In genomic region chr16:4450921-4451619, GRCh38 we compare ENCODE assay signal across 1 cellular context.
A peak's percentile ranks its signal among the peaks of the same experiment; 100 is the strongest.
TF ChIP-seq lines count a peak whose summit lies in the region.

No MANE protein-coding gene starts in this region.

TF ChIP-seq in K562, 482 proteins besides CTCF, POLR2A, EP300 and RAD21 (continued from another document and continues in another):
- no peak for TF ChIP-seq ZNF609 (CRISPR knock-in tag; IDR thresholded peaks at IDR 0.05; ENCODE audit: borderline replicate concordance)
- no peak for TF ChIP-seq PHTF2 (CRISPR knock-in tag; IDR thresholded peaks at IDR 0.05)
- no peak for TF ChIP-seq TRIM25 (IDR thresholded peaks at IDR 0.05; ENCODE audit: borderline replicate concordance)
- TF ChIP-seq HBP1 (CRISPR knock-in tag; IDR thresholded peaks at IDR 0.05), result 0 out of 2 replicates have a peak, but pooled peaks have one; percentile 33
- no peak for TF ChIP-seq ZNF232 (CRISPR knock-in tag; IDR thresholded peaks at IDR 0.05)
- no peak for TF ChIP-seq PRDM10 (IDR thresholded peaks at IDR 0.05; ENCODE audit: partially characterized antibody)
- TF ChIP-seq ZKSCAN8 (CRISPR knock-in tag; IDR thresholded peaks at IDR 0.05), result peak; percentile 43; the same call in 1 of the 2 replicates
- TF ChIP-seq ZNF318 (IDR thresholded peaks at IDR 0.05; ENCODE audit: borderline replicate concordance in 1 of 2, low read depth in 1 of 2), result no peak
- TF ChIP-seq ZBTB9 (CRISPR knock-in tag; IDR thresholded peaks at IDR 0.05), result 0 out of 2 replicates have a peak, but pooled peaks have one; percentile 67
- TF ChIP-seq ID3 (CRISPR knock-in tag; IDR thresholded peaks at IDR 0.05), result no peak
- TF ChIP-seq ID3 (tag; IDR thresholded peaks at IDR 0.05), result no peak
- TF ChIP-seq ZNF511 (CRISPR knock-in tag; IDR thresholded peaks at IDR 0.05), result no peak
- TF ChIP-seq SMAD3 (CRISPR knock-in tag; conservative IDR thresholded peaks at IDR 0.05), result peak; percentile 89
- TF ChIP-seq BACH1 (tag; IDR thresholded peaks at IDR 0.05), result peak; percentile 88
- TF ChIP-seq ZNF184 (CRISPR knock-in tag; IDR thresholded peaks at IDR 0.05), result no peak
- TF ChIP-seq USF2 (CRISPR knock-in tag; IDR thresholded peaks at IDR 0.05), result no peak
- no peak for TF ChIP-seq SETDB1 (IDR thresholded peaks at IDR 0.05; ENCODE audit: low read length)
- 0 out of 2 replicates have a peak, but pooled peaks have one; percentile 54 for TF ChIP-seq GTF2A2 (tag; IDR thresholded peaks at IDR 0.05)
- peak in 1 of 2 experiments; percentile 29; a peak in 1 of 4 replicates for TF ChIP-seq TRIM24 (IDR thresholded peaks at IDR 0.05)
- TF ChIP-seq PPARD (CRISPR knock-in tag; IDR thresholded peaks at IDR 0.05), result peak; percentile 81; the same call in 1 of the 2 replicates
- TF ChIP-seq NONO (IDR thresholded peaks at IDR 0.05; ENCODE audit: low read depth in 2 of 2, low read length in 1 of 2), result no peak
- no peak for TF ChIP-seq HMGXB4 (CRISPR knock-in tag; IDR thresholded peaks at IDR 0.05)
